In genomic region chr4:169174247-169174646, GRCh38 we compare ENCODE assay signal across 19 cellular contexts.
DNase-seq lines count a peak whose midpoint lies in the region; ATAC-seq, FAIRE-seq and TF ChIP-seq lines count a peak whose summit lies in the region.
"Had no signal": no experiment of that assay in that cellular context is flagged by ENCODE, and none has a peak within 500 bp of the region (broad histone marks: within the 10 kb centered on the region; RNA-seq: fewer than 3 reads in every experiment).

No MANE protein-coding gene starts in this region.

- H3K27me3 Mint-ChIP-seq in activated CD4-positive, alpha-beta T cell treated with anti-CD3 and anti-CD28 coated beads, Interleukin-2, amount 10 ng/mL, durations not matched to agents 24 days and 14 days = peaks cover 4% of the 10 kb centered on the region

- H3K4me3 ChIP-seq in small intestine (ENCODE audit: low read depth in 1 of 2, low read length in 2 of 2) = no peak overlapping the region
- no peak overlapping the region for H3K4me3 ChIP-seq in right lobe of liver
- H3K4me3 ChIP-seq: HAP-1, Peyer's patch had no signal

- intact Hi-C loops in activated CD4-positive, alpha-beta T cell treated with anti-CD3 and anti-CD28 coated beads, Interleukin-2, amount 10 ng/mL, durations not matched to agents 24 days and 14 days (cut with micrococcal nuclease) = no loop called here
- intact Hi-C loops in right lobe of liver (cut with DNase I) = no loop called here

- FAIRE-seq in small intestine (lab: Jason Lieb, UNC) = no peak
- FAIRE-seq: GM18507 had no signal

- H3K36me3 Mint-ChIP-seq in activated CD4-positive, alpha-beta T cell treated with anti-CD3 and anti-CD28 coated beads, Interleukin-2, amount 10 ng/mL, durations not matched to agents 24 days and 14 days (ENCODE audit: low read depth) = no peaks in the 10 kb centered on the region

- H3K27me3 ChIP-seq in small intestine (ENCODE audit: control insufficient read depth in 2 of 2, insufficient read depth in 2 of 2, low read length in 2 of 2) = no peaks in the 10 kb centered on the region
- no peaks in the 10 kb centered on the region for H3K27me3 ChIP-seq in right lobe of liver
- H3K27me3 ChIP-seq: Peyer's patch had no signal

- no peaks in the 10 kb centered on the region for H3K4me1 Mint-ChIP-seq in activated CD4-positive, alpha-beta T cell treated with anti-CD3 and anti-CD28 coated beads, Interleukin-2, amount 10 ng/mL, durations not matched to agents 24 days and 14 days

- TF ChIP-seq CTCF in right lobe of liver (IDR thresholded peaks at IDR 0.05) = no peak

- no peak overlapping the region for H3K27ac Mint-ChIP-seq in activated CD4-positive, alpha-beta T cell treated with anti-CD3 and anti-CD28 coated beads, Interleukin-2, amount 10 ng/mL, durations not matched to agents 24 days and 14 days

- peaks cover 3 to 4% of the 10 kb centered on the region in 2 donors for H3K4me1 ChIP-seq in small intestine (ENCODE audit: control insufficient read depth in 2 of 2, insufficient read depth in 1 of 2, low read depth in 1 of 2, low read length in 1 of 2)
- H3K4me1 ChIP-seq in right lobe of liver = peaks cover 0 to 3% (median 0%) of the 10 kb centered on the region in 4 donors

- no peak for TF ChIP-seq POLR2A in right lobe of liver (IDR thresholded peaks at IDR 0.05)

- H3K9me3 ChIP-seq in small intestine (ENCODE audit: control insufficient read depth, low read depth) (no peaks in the 10 kb centered on the region), right lobe of liver (no peaks in the 10 kb centered on the region)
- H3K9me3 ChIP-seq: HAP-1, Peyer's patch had no signal

- ATAC-seq in right lobe of liver = no peak

- no peaks in the 10 kb centered on the region for H3K9me3 Mint-ChIP-seq in activated CD4-positive, alpha-beta T cell treated with anti-CD3 and anti-CD28 coated beads, Interleukin-2, amount 10 ng/mL, durations not matched to agents 24 days and 14 days

- no peak overlapping the region for H3K27ac ChIP-seq in epithelial cell of prostate
- no peak overlapping the region for H3K27ac ChIP-seq in small intestine (ENCODE audit: low read depth in 1 of 2, low read length in 1 of 2)
- no peak overlapping the region for H3K27ac ChIP-seq in right lobe of liver
- H3K27ac ChIP-seq: Peyer's patch had no signal

- H3K36me3 ChIP-seq in small intestine (ENCODE audit: control insufficient read depth in 2 of 2, insufficient read depth in 2 of 2, low read length in 2 of 2) (no peaks in the 10 kb centered on the region), right lobe of liver (no peaks in the 10 kb centered on the region)
- H3K36me3 ChIP-seq: HAP-1, Peyer's patch had no signal

- peak; percentile 14 for DNase-seq in NCI-H748 (lab: John Stamatoyannopoulos, UW; ENCODE audit: unreplicated experiment)
- no peak for DNase-seq in NCI-H748 treated with DMSO at 0.1 percent for 48 hours (lab: John Stamatoyannopoulos, UW)
- peak; percentile 8 for DNase-seq in NCI-H226
- DNase-seq in epithelial cell of prostate (ENCODE audit: low read depth, low spot score) = peak; percentile 31
- peak; percentile 29 for DNase-seq in small intestine
- DNase-seq in activated CD4-positive, alpha-beta T cell treated with anti-CD3 and anti-CD28 coated beads, Interleukin-2, amount 10 ng/mL, durations not matched to agents 24 days and 14 days = no peak
- DNase-seq in right lobe of liver = no peak
- no peak for DNase-seq in NCI-H510A treated with DMSO at 0.1 percent for 48 hours (lab: John Stamatoyannopoulos, UW)
- DNase-seq: 8988T, C1 segment of cervical spinal cord, DMS153, MV-4-11, NCI-H1436, NCI-H2081, NCI-H526, Peyer's patch, SHP77 had no signal

- 44 to 70% (median 63%) methylated on average over 3 of the region's 3 CpGs for WGBS in small intestine, 3 donors
- 100% methylated on average over 2 of the region's 3 CpGs for WGBS in right lobe of liver (ENCODE audit: insufficient coverage, low coverage, low lambda C conversion rate, missing lambda C conversion rate)

- no peak overlapping the region for H3K4me3 Mint-ChIP-seq in activated CD4-positive, alpha-beta T cell treated with anti-CD3 and anti-CD28 coated beads, Interleukin-2, amount 10 ng/mL, durations not matched to agents 24 days and 14 days

Comparison
In these comparisons a context has a peak if more than half of its experiments do, and no peak if none do; other contexts are left out.
1. DNase-seq: peak in NCI-H748 (single experiment), NCI-H226 (single experiment), epithelial cell of prostate (single experiment) and small intestine (single experiment); none in NCI-H748 treated with DMSO at 0.1 percent for 48 hours (single experiment), activated CD4-positive, alpha-beta T cell treated with anti-CD3 and anti-CD28 coated beads, Interleukin-2, amount 10 ng/mL, durations not matched to agents 24 days and 14 days (single experiment), right lobe of liver (0 of 3) and NCI-H510A treated with DMSO at 0.1 percent for 48 hours (single experiment).